ENCODE assay signal across 23 cellular contexts in genomic region chr3:56622381-56622780, GRCh38.
"Had no signal": no experiment of that assay in that cellular context is flagged by ENCODE, and none has a peak within 500 bp of the region (broad histone marks: within the 10 kb centered on the region; RNA-seq: fewer than 3 reads in every experiment).

No MANE protein-coding gene starts in this region.

- H3K4me3 Mint-ChIP-seq: activated naive CD4-positive, alpha-beta T cell treated with anti-CD3 and anti-CD28 coated beads for 36 hours; activated naive CD8-positive, alpha-beta T cell treated with anti-CD3 and anti-CD28 coated beads, Interleukin-2, amount 10 ng/mL, durations not matched to agents 7 days and 5 days; naive B cell; stimulated activated naive CD8-positive, alpha-beta T cell treated with anti-CD3 and anti-CD28 coated beads, Interleukin-15, Interleukin-2, amounts not matched to agents 100 ng/mL and 50 ng/mL, for 24 hours; T-helper 1 cell treated with Interleukin-12 subunit alpha and Interleukin-12 subunit beta and Interleukin-4 antibody, amounts not matched to agents 30 μg/mL and 1 μg/mL, for 36 hours had no signal

- H3K4me1 ChIP-seq: heart left ventricle, testis had no signal

- H3K9me3 ChIP-seq: heart left ventricle, testis had no signal

- H3K27me3 ChIP-seq: heart left ventricle, testis had no signal

- H3K27me3 Mint-ChIP-seq: activated naive CD8-positive, alpha-beta T cell treated with anti-CD3 and anti-CD28 coated beads, Interleukin-2, amount 10 ng/mL, durations not matched to agents 7 days and 5 days; naive B cell; stimulated activated naive CD8-positive, alpha-beta T cell treated with anti-CD3 and anti-CD28 coated beads, Interleukin-15, Interleukin-2, amounts not matched to agents 100 ng/mL and 50 ng/mL, for 24 hours; type B pancreatic cell had no signal

- H3K27ac Mint-ChIP-seq: activated naive CD8-positive, alpha-beta T cell treated with anti-CD3 and anti-CD28 coated beads, Interleukin-2, amount 10 ng/mL, durations not matched to agents 7 days and 5 days; stimulated activated naive CD8-positive, alpha-beta T cell treated with anti-CD3 and anti-CD28 coated beads, Interleukin-15, Interleukin-2, amounts not matched to agents 100 ng/mL and 50 ng/mL, for 24 hours; T-helper 1 cell treated with Interleukin-12 subunit alpha and Interleukin-12 subunit beta and Interleukin-4 antibody, amounts not matched to agents 30 μg/mL and 1 μg/mL, for 36 hours had no signal

- DNase-seq: activated CD4-positive, alpha-beta T cell treated with anti-CD3 and anti-CD28 coated beads for 4 hours; activated CD4-positive, alpha-beta T cell treated with anti-CD3 and anti-CD28 coated beads, Interleukin-2, amount 50 U/mL, for 48 hours; activated CD4-positive, CD25-positive, alpha-beta regulatory T cell; activated CD8-positive, alpha-beta memory T cell treated with anti-CD3 and anti-CD28 coated beads, Interleukin-2, amount 50 U/mL, for 48 hours; activated effector memory CD4-positive, alpha-beta T cell treated with Interleukin-2 at 50 U/mL for 16 hours; activated naive CD4-positive, alpha-beta T cell treated with anti-CD3 and anti-CD28 coated beads for 36 hours; activated naive CD8-positive, alpha-beta T cell treated with anti-CD3 and anti-CD28 coated beads, Interleukin-2, amount 10 ng/mL, durations not matched to agents 7 days and 5 days; activated T-cell treated with anti-CD3 and anti-CD28 coated beads, Interleukin-2, amount 50 U/mL, for 48 hours; amniotic stem cell; cerebellar nuclear complex; heart left ventricle; naive B cell; occipital lobe; retina; stimulated activated CD4-positive, alpha-beta T cell treated with anti-CD3 and anti-CD28 coated beads, Interleukin-12 subunit alpha, Interleukin-12 subunit beta, amount 100 ng/mL, for 4 hours; T1000; testis had no signal

- H3K4me3 ChIP-seq: coronary artery, heart left ventricle, lung, testis had no signal

- H3K9me3 Mint-ChIP-seq: activated naive CD4-positive, alpha-beta T cell treated with anti-CD3 and anti-CD28 coated beads for 36 hours; activated naive CD8-positive, alpha-beta T cell treated with anti-CD3 and anti-CD28 coated beads, Interleukin-2, amount 10 ng/mL, durations not matched to agents 7 days and 5 days; naive B cell; stimulated activated naive CD8-positive, alpha-beta T cell treated with anti-CD3 and anti-CD28 coated beads, Interleukin-15, Interleukin-2, amounts not matched to agents 100 ng/mL and 50 ng/mL, for 24 hours; T-helper 1 cell treated with Interleukin-12 subunit alpha and Interleukin-12 subunit beta and Interleukin-4 antibody, amounts not matched to agents 30 μg/mL and 1 μg/mL, for 36 hours; type B pancreatic cell had no signal

- H3K27ac ChIP-seq: coronary artery, heart left ventricle, testis had no signal

- ATAC-seq: heart left ventricle had no signal

- FAIRE-seq: keratinocyte had no signal
